Comparison of ENCODE assay signal across 3 cellular contexts in genomic region chr13:77863037-77863630, GRCh38.
TF ChIP-seq lines count a peak whose summit lies in the region.

No MANE protein-coding gene starts in this region.

TF ChIP-seq in A549, 52 proteins besides CTCF, POLR2A, EP300 and RAD21:
- no peak for TF ChIP-seq TFCP2L1 (CRISPR knock-in tag; IDR thresholded peaks at IDR 0.05)
- no peak for TF ChIP-seq ZSCAN20 (CRISPR knock-in tag; IDR thresholded peaks at IDR 0.05)
- TF ChIP-seq MAFK (IDR thresholded peaks at IDR 0.05; ENCODE audit: partially characterized antibody) = peak; percentile 44

TF ChIP-seq in IMR-90, 13 proteins besides CTCF, POLR2A, EP300 and RAD21:
- TF ChIP-seq ELK1 (IDR thresholded peaks at IDR 0.05; ENCODE audit: borderline replicate concordance, low read depth, low read length) (no peak), SMC3 (IDR thresholded peaks at IDR 0.05; ENCODE audit: low read depth, low read length) (no peak), MAZ (IDR thresholded peaks at IDR 0.05; ENCODE audit: borderline replicate concordance, low read depth, low read length) (no peak), RCOR1 (IDR thresholded peaks at IDR 0.05; ENCODE audit: insufficient replicate concordance, low read length) (no peak), MAFK (IDR thresholded peaks at IDR 0.05; ENCODE audit: low read depth, low read length) (peak; percentile 88), CEBPB (IDR thresholded peaks at IDR 0.05; ENCODE audit: low read depth, low read length) (no peak), BHLHE40 (IDR thresholded peaks at IDR 0.05; ENCODE audit: low read depth, low read length) (no peak)
TF ChIP-seq in IMR-90: peak in this region for 1.

TF ChIP-seq in K562, 482 proteins besides CTCF, POLR2A, EP300 and RAD21:
- TF ChIP-seq XRCC3 (IDR thresholded peaks at IDR 0.05) (no peak), MAFF (IDR thresholded peaks at IDR 0.05; ENCODE audit: low read length) (0 out of 2 replicates have a peak, but pooled peaks have one; percentile 25)
TF ChIP-seq in K562: peak in this region for 1.
